Comparison of ENCODE assay signal across 19 cellular contexts in the genomic region with DNA sequence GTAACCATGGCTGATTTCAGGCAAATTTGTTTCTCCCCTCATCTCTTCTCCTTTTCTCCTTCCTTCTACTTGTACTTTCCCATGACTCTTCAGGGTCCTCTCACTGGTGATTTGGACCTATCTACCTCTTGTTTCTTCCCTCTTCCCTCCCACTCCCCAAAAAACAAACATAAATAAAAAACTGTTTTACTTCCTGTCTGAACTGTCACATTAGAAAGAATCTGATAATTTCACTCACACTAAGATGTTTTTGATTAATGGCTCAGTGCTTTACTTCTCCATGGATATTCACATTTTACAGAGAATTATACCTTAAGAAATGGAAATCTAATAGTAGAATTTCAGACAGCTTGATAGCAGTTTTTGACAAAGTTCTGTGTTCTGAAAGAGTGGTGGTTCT. TPM values are rescaled to one million over a fixed set of nuclear protein-coding genes. Genes with fewer than 3 reads are reported as not detected.
DNase-seq lines count a peak whose midpoint lies in the region; ATAC-seq and TF ChIP-seq lines count a peak whose summit lies in the region.
"Had no signal": no experiment of that assay in that cellular context is flagged by ENCODE, and none has a peak within 500 bp of the region (broad histone marks: within the 10 kb centered on the region; RNA-seq: fewer than 3 reads in every experiment).

No MANE protein-coding gene starts in this region.

- ATAC-seq in CD4-positive, alpha-beta T cell (ENCODE audit: poor library complexity): no peak
- ATAC-seq in activated CD8-positive, alpha-beta T cell treated with anti-CD3 and anti-CD28 coated beads for 36 hours: no peak
- ATAC-seq in naive B cell (ENCODE audit: low read depth in 2 of 2): no peak
- ATAC-seq: HCT116 had no signal

- CTCF ChIA-PET in CD4-positive, alpha-beta T cell (lab: Charles Lee): no interaction called here
- CTCF ChIA-PET in activated CD8-positive, alpha-beta T cell treated with anti-CD3 and anti-CD28 coated beads for 36 hours (lab: Charles Lee): no interaction called here

- H3K4me3 ChIP-seq in coronary artery: no peak overlapping the region
- H3K4me3 ChIP-seq: BLaER1 treated with 17β-estradiol and CSF1 and Interleukin-3, amounts not matched to agents 10 nM and 100 nM; GM23248; PC-9 had no signal

- H3K4me3 Mint-ChIP-seq in T-helper 1 cell treated with Interleukin-12 subunit alpha and Interleukin-12 subunit beta and Interleukin-4 antibody, amounts not matched to agents 30 μg/mL and 1 μg/mL, for 36 hours: no peak overlapping the region
- H3K4me3 Mint-ChIP-seq in CD4-positive, alpha-beta T cell: no peak overlapping the region
- H3K4me3 Mint-ChIP-seq in activated CD8-positive, alpha-beta T cell treated with anti-CD3 and anti-CD28 coated beads for 36 hours: no peak overlapping the region
- H3K4me3 Mint-ChIP-seq in naive B cell (peak overlapping the region in 1 of 8 donors; percentile 42), progenitor cell of endocrine pancreas (ENCODE audit: low read depth) (no peak overlapping the region), osteocyte (ENCODE audit: unreplicated experiment) (no peak overlapping the region)

- no peaks in the 10 kb centered on the region for H3K9me3 Mint-ChIP-seq in T-helper 1 cell treated with Interleukin-12 subunit alpha and Interleukin-12 subunit beta and Interleukin-4 antibody, amounts not matched to agents 30 μg/mL and 1 μg/mL, for 36 hours
- no peaks in the 10 kb centered on the region for H3K9me3 Mint-ChIP-seq in CD4-positive, alpha-beta T cell
- no peaks in the 10 kb centered on the region for H3K9me3 Mint-ChIP-seq in activated CD8-positive, alpha-beta T cell treated with anti-CD3 and anti-CD28 coated beads for 36 hours
- H3K9me3 Mint-ChIP-seq in naive B cell (no peaks in the 10 kb centered on the region), progenitor cell of endocrine pancreas (ENCODE audit: low read depth) (no peaks in the 10 kb centered on the region), osteocyte (ENCODE audit: unreplicated experiment) (no peaks in the 10 kb centered on the region)

- H3K27ac ChIP-seq in CD4-positive, alpha-beta T cell (ENCODE audit: low read depth, low read length): no peak overlapping the region
- H3K27ac ChIP-seq in coronary artery: no peak overlapping the region
- H3K27ac ChIP-seq: 22Rv1; BLaER1 treated with 17β-estradiol and CSF1 and Interleukin-3, amounts not matched to agents 10 nM and 100 nM; GM23248; PC-9 had no signal

- POLR2A ChIA-PET in CD4-positive, alpha-beta T cell (lab: Charles Lee): interaction anchor here (1.1 kb wide), 1 partner anchor 43 kb away, joined by 3 read pairs; no protein-coding TSS in a partner anchor
- POLR2A ChIA-PET in activated CD8-positive, alpha-beta T cell treated with anti-CD3 and anti-CD28 coated beads for 36 hours (lab: Charles Lee): no interaction called here

- intact Hi-C loops in CD4-positive, alpha-beta T cell (cut with DNase I, micrococcal nuclease): no loop called here
- intact Hi-C loops in activated CD8-positive, alpha-beta T cell treated with anti-CD3 and anti-CD28 coated beads for 36 hours (cut with micrococcal nuclease): no loop called here

- no peaks in the 10 kb centered on the region for H3K27me3 ChIP-seq in CD4-positive, alpha-beta T cell (ENCODE audit: control insufficient read depth, insufficient read depth, low read length)

- no peaks in the 10 kb centered on the region for H3K9me3 ChIP-seq in CD4-positive, alpha-beta T cell (ENCODE audit: control insufficient read depth, low read length)
- H3K9me3 ChIP-seq: BLaER1 treated with 17β-estradiol and CSF1 and Interleukin-3, amounts not matched to agents 10 nM and 100 nM had no signal

- H3K4me1 Mint-ChIP-seq in T-helper 1 cell treated with Interleukin-12 subunit alpha and Interleukin-12 subunit beta and Interleukin-4 antibody, amounts not matched to agents 30 μg/mL and 1 μg/mL, for 36 hours (ENCODE audit: low read depth): peaks cover 54% of the 10 kb centered on the region
- H3K4me1 Mint-ChIP-seq in CD4-positive, alpha-beta T cell (ENCODE audit: low read depth): peaks cover 78% of the 10 kb centered on the region
- peaks cover 72% of the 10 kb centered on the region for H3K4me1 Mint-ChIP-seq in activated CD8-positive, alpha-beta T cell treated with anti-CD3 and anti-CD28 coated beads for 36 hours (ENCODE audit: low read depth)
- H3K4me1 Mint-ChIP-seq in naive B cell (peaks cover 41 to 63% (median 57%) of the 10 kb centered on the region in 3 donors), progenitor cell of endocrine pancreas (ENCODE audit: low read depth) (peaks cover 74% of the 10 kb centered on the region), osteocyte (ENCODE audit: unreplicated experiment) (peaks cover 13% of the 10 kb centered on the region)

- H3K36me3 Mint-ChIP-seq in T-helper 1 cell treated with Interleukin-12 subunit alpha and Interleukin-12 subunit beta and Interleukin-4 antibody, amounts not matched to agents 30 μg/mL and 1 μg/mL, for 36 hours (ENCODE audit: low read depth): peaks cover 17% of the 10 kb centered on the region
- peaks cover 16% of the 10 kb centered on the region for H3K36me3 Mint-ChIP-seq in CD4-positive, alpha-beta T cell (ENCODE audit: low read depth)
- peaks cover 36% of the 10 kb centered on the region for H3K36me3 Mint-ChIP-seq in activated CD8-positive, alpha-beta T cell treated with anti-CD3 and anti-CD28 coated beads for 36 hours (ENCODE audit: low read depth)
- H3K36me3 Mint-ChIP-seq in naive B cell: no peaks in the 10 kb centered on the region
- H3K36me3 Mint-ChIP-seq in progenitor cell of endocrine pancreas (ENCODE audit: insufficient read depth): peaks cover 16% of the 10 kb centered on the region
- no peaks in the 10 kb centered on the region for H3K36me3 Mint-ChIP-seq in osteocyte (ENCODE audit: unreplicated experiment)

- no peak for TF ChIP-seq CTCF in CD4-positive, alpha-beta T cell (IDR thresholded peaks at IDR 0.05)
- TF ChIP-seq CTCF in activated CD8-positive, alpha-beta T cell treated with anti-CD3 and anti-CD28 coated beads for 36 hours (IDR thresholded peaks at IDR 0.05): no peak
- TF ChIP-seq CTCF in progenitor cell of endocrine pancreas (IDR thresholded peaks at IDR 0.05; ENCODE audit: unreplicated experiment) (no peak), osteocyte (IDR thresholded peaks at IDR 0.05) (no peak), coronary artery (IDR thresholded peaks at IDR 0.05) (no peak)

- no peak for DNase-seq in T-helper 1 cell
- DNase-seq in CD4-positive, alpha-beta T cell: no peak
- DNase-seq in activated CD8-positive, alpha-beta T cell treated with anti-CD3 and anti-CD28 coated beads for 36 hours: no peak
- DNase-seq in naive B cell: no peak
- DNase-seq in progenitor cell of endocrine pancreas (ENCODE audit: low spot score, unreplicated experiment): no peak
- no peak for DNase-seq in osteocyte (ENCODE audit: extremely low spot score, unreplicated experiment)
- no peak for DNase-seq in coronary artery (ENCODE audit: low spot score)
- DNase-seq: DMS53, GM23248, Karpas-422, NCI-H1105 treated with DMSO at 0.1 percent for 48 hours, NCI-H187, NCI-H446, NCI-H748 treated with DMSO at 0.1 percent for 48 hours, PC-9 had no signal

- peak overlapping the region; percentile 36 for H3K27ac Mint-ChIP-seq in T-helper 1 cell treated with Interleukin-12 subunit alpha and Interleukin-12 subunit beta and Interleukin-4 antibody, amounts not matched to agents 30 μg/mL and 1 μg/mL, for 36 hours
- H3K27ac Mint-ChIP-seq in CD4-positive, alpha-beta T cell: peak overlapping the region; percentile 25
- H3K27ac Mint-ChIP-seq in activated CD8-positive, alpha-beta T cell treated with anti-CD3 and anti-CD28 coated beads for 36 hours: peak overlapping the region; percentile 24
- H3K27ac Mint-ChIP-seq in naive B cell (peak overlapping the region in 5 of 6 donors; percentile 7 to 88 (median 43)), progenitor cell of endocrine pancreas (no peak overlapping the region), osteocyte (ENCODE audit: unreplicated experiment) (no peak overlapping the region)

- no peaks in the 10 kb centered on the region for H3K27me3 Mint-ChIP-seq in T-helper 1 cell treated with Interleukin-12 subunit alpha and Interleukin-12 subunit beta and Interleukin-4 antibody, amounts not matched to agents 30 μg/mL and 1 μg/mL, for 36 hours (ENCODE audit: low read depth)
- no peaks in the 10 kb centered on the region for H3K27me3 Mint-ChIP-seq in CD4-positive, alpha-beta T cell
- no peaks in the 10 kb centered on the region for H3K27me3 Mint-ChIP-seq in activated CD8-positive, alpha-beta T cell treated with anti-CD3 and anti-CD28 coated beads for 36 hours
- H3K27me3 Mint-ChIP-seq in naive B cell: peaks cover 0 to 9% (median 0%) of the 10 kb centered on the region in 3 donors
- no peaks in the 10 kb centered on the region for H3K27me3 Mint-ChIP-seq in progenitor cell of endocrine pancreas
- H3K27me3 Mint-ChIP-seq in osteocyte (ENCODE audit: unreplicated experiment): no peaks in the 10 kb centered on the region

RNA-seq across cellular contexts. Expression of gene STK26, which starts 7.2 kb away (rescaled TPM):
- total RNA-seq in CD4-positive, alpha-beta T cell: 10 to 100 TPM; 25.2 to 27.9 TPM
- 10 to 100 TPM; 75.4 to 79.9 TPM for total RNA-seq in activated CD8-positive, alpha-beta T cell treated with anti-CD3 and anti-CD28 coated beads for 36 hours
- polyA plus RNA-seq in naive B cell (ENCODE audit: low read depth in 6 of 6): 10 to 100 TPM; 44.1 to 63.9 (median 54.2) TPM
- 65.2 and 69.7 TPM in 2 replicates for total RNA-seq in progenitor cell of endocrine pancreas
- 13.9 and 14.2 TPM in 2 replicates for total RNA-seq in osteocyte

Comparison
In these comparisons a context has a peak if more than half of its experiments do, and no peak if none do; other contexts are left out.
1. H3K27ac Mint-ChIP-seq: peak in T-helper 1 cell treated with Interleukin-12 subunit alpha and Interleukin-12 subunit beta and Interleukin-4 antibody, amounts not matched to agents 30 μg/mL and 1 μg/mL, for 36 hours (single experiment), CD4-positive, alpha-beta T cell (single experiment), activated CD8-positive, alpha-beta T cell treated with anti-CD3 and anti-CD28 coated beads for 36 hours (single experiment) and naive B cell (5 of 6); none in progenitor cell of endocrine pancreas (single experiment) and osteocyte (single experiment).